ENCODE assay signal across 8 cellular contexts in the genomic region with DNA sequence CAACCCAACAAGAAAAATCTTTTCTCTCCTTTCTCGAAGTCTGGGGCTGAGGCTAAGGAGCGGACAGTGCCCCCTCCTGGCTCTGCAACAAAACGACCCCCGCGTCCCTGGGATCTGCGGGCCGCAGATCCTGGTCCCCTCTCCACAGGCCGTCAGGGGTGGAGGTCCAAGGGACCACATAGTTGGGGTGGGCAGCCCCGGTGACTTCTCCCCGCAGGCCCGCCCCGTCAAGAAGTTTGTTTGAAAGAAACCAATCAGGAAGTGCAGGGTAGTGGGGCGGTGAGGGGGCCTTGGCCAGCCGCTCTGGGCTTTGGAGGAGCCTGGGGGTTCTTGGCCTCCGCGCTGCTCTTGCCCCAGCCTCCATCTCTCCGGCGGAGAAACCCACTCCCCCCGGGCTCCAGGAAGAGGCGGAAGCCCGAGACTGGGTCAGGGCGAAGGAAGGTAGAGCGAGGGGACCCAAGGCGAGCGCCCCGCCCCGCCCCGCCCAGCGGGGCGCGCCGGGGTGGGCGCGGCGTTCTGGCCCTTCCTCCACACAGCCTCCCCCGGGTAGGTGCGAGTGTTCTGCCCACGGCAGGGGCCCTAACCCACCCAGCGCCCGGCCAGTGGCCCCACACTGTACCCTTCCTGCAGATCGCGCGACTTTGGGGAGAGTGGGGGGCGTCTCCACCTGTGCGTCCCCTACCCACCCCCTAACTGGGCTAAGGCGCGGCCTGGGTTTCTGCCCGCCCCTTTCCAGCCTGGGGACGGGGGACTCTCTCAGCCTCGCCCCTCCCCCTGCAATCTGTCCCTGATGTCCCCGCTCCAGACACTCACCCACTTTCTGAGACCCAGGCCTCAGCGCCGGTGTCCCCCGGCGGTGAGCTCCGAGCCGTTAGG. TPM values are rescaled to one million over a fixed set of nuclear protein-coding genes. Genes with fewer than 3 reads are reported as not detected.
DNase-seq lines count a peak whose midpoint lies in the region; ATAC-seq, FAIRE-seq and TF ChIP-seq lines count a peak whose summit lies in the region.

No MANE protein-coding gene starts in this region.

- no peaks in the 10 kb centered on the region for H3K9me3 ChIP-seq in right atrium auricular region
- no peaks in the 10 kb centered on the region for H3K9me3 ChIP-seq in sigmoid colon

- intact Hi-C loops in sigmoid colon (cut with DNase I), result loop anchor here (1.0 kb wide), 1 partner anchor 129 kb away; no protein-coding TSS in a partner anchor

- H3K4me3 Mint-ChIP-seq in activated naive CD4-positive, alpha-beta T cell treated with anti-CD3 and anti-CD28 coated beads, Interleukin-2, amount 50 U/mL, for 24 hours, result peak overlapping the region; percentile 79

- TF ChIP-seq CTCF in right atrium auricular region (IDR thresholded peaks at IDR 0.05), result peak; percentile 24 to 60
- TF ChIP-seq CTCF in sigmoid colon (IDR thresholded peaks at IDR 0.05), result peak in 2 of 4 experiments; percentile 16 to 40

- H3K27ac ChIP-seq in right atrium auricular region (peak overlapping the region; percentile 86 to 91), sigmoid colon (peak overlapping the region; percentile 72 to 76 (median 74))

- no peaks in the 10 kb centered on the region for H3K9me3 Mint-ChIP-seq in activated naive CD4-positive, alpha-beta T cell treated with anti-CD3 and anti-CD28 coated beads, Interleukin-2, amount 50 U/mL, for 24 hours

- no peak for TF ChIP-seq EP300 in sigmoid colon (IDR thresholded peaks at IDR 0.05)

- no peaks in the 10 kb centered on the region for H3K27me3 Mint-ChIP-seq in activated naive CD4-positive, alpha-beta T cell treated with anti-CD3 and anti-CD28 coated beads, Interleukin-2, amount 50 U/mL, for 24 hours

- WGBS in sigmoid colon, 2 donors, result 1 to 3% methylated on average over 57 of the region's 57 CpGs

- H3K27ac Mint-ChIP-seq in activated naive CD4-positive, alpha-beta T cell treated with anti-CD3 and anti-CD28 coated beads, Interleukin-2, amount 50 U/mL, for 24 hours, result no peak overlapping the region

- no peak for ATAC-seq in HG02798 (IDR thresholded peaks at IDR 0.05; ENCODE audit: poor library complexity, unreplicated experiment)

- DNase-seq in ELF-1 (ENCODE audit: low read depth, low spot score) (peak; percentile 80), NCI-H2227 treated with DMSO at 0.1 percent for 48 hours (lab: John Stamatoyannopoulos, UW) (peak; percentile 42), right atrium auricular region (ENCODE audit: low spot score) (no peak), sigmoid colon (no peak), SHP77 (lab: John Stamatoyannopoulos, UW) (no peak), GM19239 (ENCODE audit: insufficient read length, low spot score) (no peak)

- peaks cover 0 to 73% of the 10 kb centered on the region in 2 donors for H3K4me1 ChIP-seq in right atrium auricular region
- peaks cover 0 to 20% (median 16%) of the 10 kb centered on the region in 4 donors for H3K4me1 ChIP-seq in sigmoid colon

- no peaks in the 10 kb centered on the region for H3K36me3 Mint-ChIP-seq in activated naive CD4-positive, alpha-beta T cell treated with anti-CD3 and anti-CD28 coated beads, Interleukin-2, amount 50 U/mL, for 24 hours

- peak overlapping the region; percentile 71 to 92 for H3K4me3 ChIP-seq in right atrium auricular region
- peak overlapping the region; percentile 42 to 91 (median 63) for H3K4me3 ChIP-seq in sigmoid colon

- H3K36me3 ChIP-seq in right atrium auricular region (no peaks in the 10 kb centered on the region), sigmoid colon (no peaks in the 10 kb centered on the region)

- TF ChIP-seq POLR2A in sigmoid colon (IDR thresholded peaks at IDR 0.05), result no peak

- no peak for FAIRE-seq in GM19239 (lab: Jason Lieb, UNC)

- H3K4me1 Mint-ChIP-seq in activated naive CD4-positive, alpha-beta T cell treated with anti-CD3 and anti-CD28 coated beads, Interleukin-2, amount 50 U/mL, for 24 hours, result peaks cover 9% of the 10 kb centered on the region

- no peaks in the 10 kb centered on the region for H3K27me3 ChIP-seq in right atrium auricular region
- H3K27me3 ChIP-seq in sigmoid colon, result no peaks in the 10 kb centered on the region

RNA-seq across cellular contexts. Expression of a gene that starts 1.3 kb away (rescaled TPM):
- total RNA-seq in right atrium auricular region (10 to 100 TPM; 46.7 to 89.0 TPM), sigmoid colon (10 to 100 TPM; 12.4 to 31.0 (median 24.3) TPM)
- 10 to 100 TPM; 12.0 to 67.0 (median 14.4) TPM for polyA plus RNA-seq in sigmoid colon

Comparison
In these comparisons a context has a peak if more than half of its experiments do, and no peak if none do; other contexts are left out.
1. DNase-seq: peak in ELF-1 (single experiment) and NCI-H2227 treated with DMSO at 0.1 percent for 48 hours (single experiment); none in right atrium auricular region (single experiment), sigmoid colon (single experiment), SHP77 (0 of 2) and GM19239 (single experiment).